Comparison of ENCODE assay signal across 9 cellular contexts in the genomic region with DNA sequence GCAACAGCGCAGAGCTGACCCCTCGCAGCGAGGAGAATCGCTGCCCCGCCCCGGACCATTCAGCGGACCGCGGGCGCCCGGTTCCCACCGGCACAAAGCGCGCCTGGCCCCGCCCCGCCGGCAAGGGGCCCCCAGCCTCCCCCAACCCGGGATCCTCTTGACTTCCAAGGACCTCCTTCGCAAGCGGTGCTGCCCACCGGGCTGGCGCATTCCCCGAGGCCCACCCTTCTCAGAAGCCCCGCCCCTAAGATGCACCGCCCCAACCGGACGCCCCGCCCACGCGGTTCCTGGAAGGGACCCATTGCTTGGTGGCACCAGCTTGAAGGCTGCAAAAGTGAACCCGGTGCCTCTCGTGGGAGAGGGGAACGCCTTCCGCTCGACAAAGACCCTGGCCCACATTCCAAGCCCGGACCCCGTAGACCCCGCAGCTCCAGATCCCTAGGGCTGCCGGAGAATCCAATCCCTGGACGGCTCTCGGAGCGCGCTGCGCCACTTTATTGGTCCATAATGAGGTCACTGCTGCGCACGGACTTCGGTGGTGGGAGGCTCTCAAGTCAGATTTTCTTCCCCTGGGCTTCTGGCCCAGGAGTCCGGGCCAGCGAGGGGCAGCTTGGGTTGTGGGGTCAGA. TPM values are rescaled to one million over a fixed set of nuclear protein-coding genes. Genes with fewer than 3 reads are reported as not detected.
DNase-seq lines count a peak whose midpoint lies in the region; ATAC-seq and TF ChIP-seq lines count a peak whose summit lies in the region.
"Had no signal": no experiment of that assay in that cellular context is flagged by ENCODE, and none has a peak within 500 bp of the region (broad histone marks: within the 10 kb centered on the region; RNA-seq: fewer than 3 reads in every experiment).

No MANE protein-coding gene starts in this region.

- no peak overlapping the region for H2AFZ ChIP-seq in SK-N-SH (ENCODE audit: low read depth)

- TF ChIP-seq CTCF in SK-N-SH (IDR thresholded peaks at IDR 0.05) (no peak), colonic mucosa (IDR thresholded peaks at IDR 0.05) (no peak)

- no peak overlapping the region for H3K4me3 ChIP-seq in CD8-positive, alpha-beta memory T cell (ENCODE audit: low read length)
- H3K4me3 ChIP-seq in HUES48 (ENCODE audit: low read depth, low read length) (peak overlapping the region; percentile 69), SK-N-SH (ENCODE audit: low read depth in 2 of 2, low read length in 1 of 2) (peak overlapping the region; percentile 29 to 44; a peak in 3 of 4 replicates), colonic mucosa (peak overlapping the region; percentile 3)
- H3K4me3 ChIP-seq: body of pancreas had no signal

- no peak overlapping the region for H3K27ac ChIP-seq in CD8-positive, alpha-beta memory T cell (ENCODE audit: low read depth, low read length)
- peak overlapping the region; percentile 75 for H3K27ac ChIP-seq in HUES48 (ENCODE audit: low read depth, low read length)
- H3K27ac ChIP-seq in SK-N-SH (ENCODE audit: low read depth in 2 of 2, low read length in 1 of 2): peak overlapping the region in 1 of 2 experiments; percentile 76; a peak in 2 of 4 replicates
- H3K27ac ChIP-seq in colonic mucosa: no peak overlapping the region
- H3K27ac ChIP-seq: body of pancreas had no signal

- 1% methylated on average over 27 of the region's 49 CpGs for WGBS in SK-N-SH (ENCODE audit: low lambda C conversion rate)

- peaks cover 56% of the 10 kb centered on the region for H3K27me3 ChIP-seq in CD8-positive, alpha-beta memory T cell (ENCODE audit: insufficient read depth, low read length, poor library complexity, severe bottlenecking)
- H3K27me3 ChIP-seq in HUES48 (ENCODE audit: control insufficient read depth, insufficient read depth, low read length): peaks cover 50% of the 10 kb centered on the region
- no peaks in the 10 kb centered on the region for H3K27me3 ChIP-seq in SK-N-SH (ENCODE audit: insufficient read depth)
- peaks cover 69% of the 10 kb centered on the region for H3K27me3 ChIP-seq in colonic mucosa

- H4K20me1 ChIP-seq in SK-N-SH (ENCODE audit: insufficient read depth): peaks cover 3% of the 10 kb centered on the region; the same call in 1 of the 2 replicates

- peak overlapping the region in 3 of 7 donors; percentile 57 to 85 (median 61) for H3K4me3 Mint-ChIP-seq in CD8-positive, alpha-beta memory T cell

- H3K27ac Mint-ChIP-seq in CD8-positive, alpha-beta memory T cell: no peak overlapping the region

- no peaks in the 10 kb centered on the region for H3K9me3 ChIP-seq in CD8-positive, alpha-beta memory T cell (ENCODE audit: low read length)
- H3K9me3 ChIP-seq in HUES48 (ENCODE audit: control insufficient read depth, insufficient read depth, low read length) (no peaks in the 10 kb centered on the region), SK-N-SH (no peaks in the 10 kb centered on the region), colonic mucosa (no peaks in the 10 kb centered on the region)
- H3K9me3 ChIP-seq: body of pancreas had no signal

- no peak for ATAC-seq in GM18867 (IDR thresholded peaks at IDR 0.05; ENCODE audit: unreplicated experiment)
- no peak for ATAC-seq in HG03095 (IDR thresholded peaks at IDR 0.05; ENCODE audit: unreplicated experiment)

- intact Hi-C loops in colonic mucosa (cut with DNase I): loop anchor here (2.0 to 5.0 kb wide), 5 partner anchors 36 to 191 kb away; no protein-coding TSS in a partner anchor

- no peaks in the 10 kb centered on the region for H3K36me3 Mint-ChIP-seq in CD8-positive, alpha-beta memory T cell

- H3K27me3 Mint-ChIP-seq in CD8-positive, alpha-beta memory T cell: peaks cover 47 to 64% of the 10 kb centered on the region in 2 donors

- no peaks in the 10 kb centered on the region for H3K36me3 ChIP-seq in CD8-positive, alpha-beta memory T cell (ENCODE audit: insufficient read depth, low read length)
- H3K36me3 ChIP-seq in HUES48 (ENCODE audit: control insufficient read depth, insufficient read depth, low read length) (no peaks in the 10 kb centered on the region), SK-N-SH (replicated peaks in 1 of 2; ENCODE audit: control insufficient read depth in 1 of 2, insufficient read depth in 2 of 2, low read length in 1 of 2) (no peaks in the 10 kb centered on the region), colonic mucosa (no peaks in the 10 kb centered on the region)

- no peak for TF ChIP-seq EP300 in SK-N-SH (IDR thresholded peaks at IDR 0.05; ENCODE audit: borderline replicate concordance in 1 of 2, low read depth in 1 of 2, low read length in 1 of 2)

- no peak for TF ChIP-seq RAD21 in SK-N-SH (IDR thresholded peaks at IDR 0.05; ENCODE audit: low read length)

- peaks cover 20% of the 10 kb centered on the region for H3K4me1 ChIP-seq in CD8-positive, alpha-beta memory T cell (ENCODE audit: insufficient read depth, low read length)
- H3K4me1 ChIP-seq in HUES48 (ENCODE audit: control insufficient read depth, insufficient read depth, low read length): peaks cover 19% of the 10 kb centered on the region
- H3K4me1 ChIP-seq in SK-N-SH (ENCODE audit: control insufficient read depth in 1 of 2, insufficient read depth in 2 of 2, low read depth in 1 of 2, low read length in 1 of 2): no peaks in the 10 kb centered on the region; a peak in 1 of 4 replicates
- H3K4me1 ChIP-seq in colonic mucosa: peaks cover 23% of the 10 kb centered on the region

- H3K4me2 ChIP-seq in SK-N-SH: peak overlapping the region; percentile 65

- peaks cover 8 to 29% (median 11%) of the 10 kb centered on the region in 3 donors for H3K4me1 Mint-ChIP-seq in CD8-positive, alpha-beta memory T cell

- POLR2A ChIA-PET in CD8-positive, alpha-beta memory T cell (lab: Charles Lee): no interaction called here
- POLR2A ChIA-PET in SK-N-SH (lab: Yijun Ruan, JAX): interaction anchor here (0.7 to 1.9 kb wide), 10 partner anchors 10 to 212 kb away, joined by 3 to 5 read pairs (median 3); partner anchors contain the start of gene ICMT

- H3K9ac ChIP-seq in HUES48 (ENCODE audit: low read depth, low read length) (no peak overlapping the region; the same call in 1 of the 2 replicates), SK-N-SH (no peak overlapping the region), colonic mucosa (ENCODE audit: low read depth in 2 of 2, low read length in 2 of 2) (no peak overlapping the region)

- CTCF ChIA-PET in CD8-positive, alpha-beta memory T cell (lab: Charles Lee): interaction anchor here (0.6 to 4.8 kb wide), 30 partner anchors 9 to 732 kb away, joined by 3 to 63 read pairs (median 5); partner anchors contain the start of genes DNAJC11, GPR153 and ICMT
- CTCF ChIA-PET in SK-N-SH (lab: Yijun Ruan, JAX): interaction anchor here (0.6 to 9.5 kb wide), 74 partner anchors 9 to 355 kb away, joined by 3 to 318 read pairs (median 6); partner anchors contain the start of genes ACOT7, CHD5, HES2 and ICMT

- no peaks in the 10 kb centered on the region for H3K9me3 Mint-ChIP-seq in CD8-positive, alpha-beta memory T cell

- DNase-seq in CD8-positive, alpha-beta memory T cell: peak; percentile 12 to 65 (median 34)
- DNase-seq in SK-N-SH: peak; percentile 95
- DNase-seq in colonic mucosa: peak; percentile 74
- DNase-seq in stimulated activated CD4-positive, alpha-beta T cell treated with anti-CD3 and anti-CD28 coated beads, Interleukin-4, amount 100 ng/mL, for 1 hour: peak; percentile 46
- no peak for DNase-seq in amniotic stem cell (lab: John Stamatoyannopoulos, UW)

- H3F3A ChIP-seq in SK-N-SH (replicated peaks; ENCODE audit: insufficient read depth): no peaks in the 10 kb centered on the region

- H3K9me2 ChIP-seq in SK-N-SH: no peaks in the 10 kb centered on the region

- H3K79me2 ChIP-seq in SK-N-SH (ENCODE audit: insufficient read depth): no peaks in the 10 kb centered on the region

TF ChIP-seq in SK-N-SH, 30 proteins besides CTCF, POLR2A, EP300 and RAD21 (continues in another document):
- TF ChIP-seq USF1 (IDR thresholded peaks at IDR 0.05; ENCODE audit: borderline replicate concordance, low read depth) (no peak), FOXJ3 (CRISPR knock-in tag; IDR thresholded peaks at IDR 0.05) (no peak), MXI1 (IDR thresholded peaks at IDR 0.05; ENCODE audit: low read depth, low read length) (no peak), NRF1 (IDR thresholded peaks at IDR 0.05; ENCODE audit: low read depth, low read length) (peak; percentile 22; the same call in 1 of the 2 replicates)

RNA-seq across cellular contexts. Expression of gene HES3, which starts 2.0 kb away (rescaled TPM):
- not detected for total RNA-seq in CD8-positive, alpha-beta memory T cell
- not detected for polyA plus RNA-seq in CD8-positive, alpha-beta memory T cell
- polyA plus RNA-seq in SK-N-SH (2012; rRNA removed): not detected in 2 replicates
- not detected in 2 replicates for polyA plus RNA-seq in SK-N-SH (2012; cell fraction: cytosol; rRNA removed)
- polyA plus RNA-seq in SK-N-SH (2012; cell fraction: nucleus; rRNA removed): not detected in 2 replicates
- not detected for total RNA-seq in colonic mucosa
- total RNA-seq: body of pancreas had no signal

RNA-seq across cellular contexts. Expression of gene ICMT, which starts 10.2 kb away (rescaled TPM):
- 10 to 100 TPM; 79.1 to 79.4 TPM for total RNA-seq in CD8-positive, alpha-beta memory T cell
- polyA plus RNA-seq in CD8-positive, alpha-beta memory T cell: 24.4 TPM
- polyA plus RNA-seq in SK-N-SH (2012; rRNA removed): 40.2 and 43.7 TPM in 2 replicates
- 41.9 and 51.0 TPM in 2 replicates for polyA plus RNA-seq in SK-N-SH (2012; cell fraction: cytosol; rRNA removed)
- 16.5 and 21.6 TPM in 2 replicates for polyA plus RNA-seq in SK-N-SH (2012; cell fraction: nucleus; rRNA removed)
- total RNA-seq in colonic mucosa: 10 to 100 TPM; 56.6 to 72.5 TPM

RNA-seq across cellular contexts. Expression of gene GPR153, which starts 14.9 kb away (rescaled TPM):
- total RNA-seq in CD8-positive, alpha-beta memory T cell: under 1 TPM; 0.50 to 0.66 TPM
- 0.39 TPM for polyA plus RNA-seq in CD8-positive, alpha-beta memory T cell
- 5.2 and 6.6 TPM in 2 replicates for polyA plus RNA-seq in SK-N-SH (2012; rRNA removed)
- polyA plus RNA-seq in SK-N-SH (2012; cell fraction: cytosol; rRNA removed): 2.3 and 4.2 TPM in 2 replicates
- polyA plus RNA-seq in SK-N-SH (2012; cell fraction: nucleus; rRNA removed): 13.1 and 18.0 TPM in 2 replicates
- 10 to 100 TPM; 19.6 to 21.0 TPM for total RNA-seq in colonic mucosa

RNA-seq across cellular contexts. Expression of gene RNF207, which starts 40.1 kb away (rescaled TPM):
- 10 to 100 TPM; 10.8 to 12.8 TPM for total RNA-seq in CD8-positive, alpha-beta memory T cell
- 0.22 TPM for polyA plus RNA-seq in CD8-positive, alpha-beta memory T cell
- 19.2 and 25.4 TPM in 2 replicates for polyA plus RNA-seq in SK-N-SH (2012; rRNA removed)
- 2.5 and 4.0 TPM in 2 replicates for polyA plus RNA-seq in SK-N-SH (2012; cell fraction: cytosol; rRNA removed)
- 134 and 388 TPM in 2 replicates for polyA plus RNA-seq in SK-N-SH (2012; cell fraction: nucleus; rRNA removed)
- total RNA-seq in colonic mucosa: 10 to 100 TPM; 18.4 to 19.4 TPM

RNA-seq across cellular contexts. Expression of gene RPL22, which starts 46.6 kb away (rescaled TPM):
- total RNA-seq in CD8-positive, alpha-beta memory T cell: 100 to 1,000 TPM; 397 to 449 TPM
- polyA plus RNA-seq in CD8-positive, alpha-beta memory T cell: 213 TPM
- polyA plus RNA-seq in SK-N-SH (2012; rRNA removed): 140 and 151 TPM in 2 replicates
- 216 and 367 TPM in 2 replicates for polyA plus RNA-seq in SK-N-SH (2012; cell fraction: cytosol; rRNA removed)
- polyA plus RNA-seq in SK-N-SH (2012; cell fraction: nucleus; rRNA removed): 37.2 and 61.3 TPM in 2 replicates
- 100 to 1,000 TPM; 314 to 378 TPM for total RNA-seq in colonic mucosa

Comparison
In these comparisons a context has a peak if more than half of its experiments do, and no peak if none do; other contexts are left out.
1. RNA of gene GPR153, which starts 14.9 kb away (total RNA-seq): 19.6 to 21.0 TPM in colonic mucosa; 0.50 to 0.66 TPM in CD8-positive, alpha-beta memory T cell; every median in the first group is over 10 times any median in the second.